Comparison of ENCODE assay signal across 1 cellular context in genomic region chr9:15317836-15318235, GRCh38.
TF ChIP-seq lines count a peak whose summit lies in the region.

No MANE protein-coding gene starts in this region.

TF ChIP-seq in GM23338, 12 proteins besides CTCF, POLR2A, EP300 and RAD21:
- no peak for TF ChIP-seq ZNF462 (CRISPR knock-in tag; IDR thresholded peaks at IDR 0.05)
- TF ChIP-seq ETS1 (IDR thresholded peaks at IDR 0.05) = no peak
- no peak for TF ChIP-seq JUNB (IDR thresholded peaks at IDR 0.05; ENCODE audit: unreplicated experiment)
TF ChIP-seq in GM23338: peak in this region for 0.
